In genomic region chr7:124152859-124153692, GRCh38 we compare ENCODE assay signal across 7 cellular contexts.
A peak's percentile ranks its signal among the peaks of the same experiment; 100 is the strongest.
DNase-seq lines count a peak whose midpoint lies in the region; ATAC-seq lines count a peak whose summit lies in the region.

No MANE protein-coding gene starts in this region.

- peak; percentile 75 for ATAC-seq in GM18511 (IDR thresholded peaks at IDR 0.05; ENCODE audit: unreplicated experiment)
- peak; percentile 80 for ATAC-seq in HG03039 (IDR thresholded peaks at IDR 0.05; ENCODE audit: unreplicated experiment)
- peak; percentile 32 for ATAC-seq in left ventricle myocardium superior
- ATAC-seq in aorta (ENCODE audit: low FRiP score) = peak; percentile 73
- ATAC-seq in naive thymus-derived CD4-positive, alpha-beta T cell = no peak
- no peak for ATAC-seq in HG03460 (IDR thresholded peaks at IDR 0.05; ENCODE audit: unreplicated experiment)

- no peak overlapping the region for H3K4me3 Mint-ChIP-seq in naive thymus-derived CD4-positive, alpha-beta T cell

- POLR2A ChIA-PET in naive thymus-derived CD4-positive, alpha-beta T cell (lab: Charles Lee) = no interaction called here

- WGBS in aorta, 2 donors = 46 to 55% methylated on average over 1 of the region's 1 CpG

- intact Hi-C loops in left ventricle myocardium superior (cut with micrococcal nuclease) = no loop called here
- intact Hi-C loops in aorta (cut with DNase I) = no loop called here
- intact Hi-C loops in naive thymus-derived CD4-positive, alpha-beta T cell (cut with micrococcal nuclease) = no loop called here

- peak overlapping the region; percentile 18 to 28 for H3K27ac ChIP-seq in aorta (ENCODE audit: low read depth in 1 of 2, low read length in 2 of 2)
- no peak overlapping the region for H3K27ac ChIP-seq in naive thymus-derived CD4-positive, alpha-beta T cell (ENCODE audit: low read depth, low read length)

- no peak overlapping the region for H3K27ac Mint-ChIP-seq in naive thymus-derived CD4-positive, alpha-beta T cell

- no peaks in the 10 kb centered on the region for H3K4me1 Mint-ChIP-seq in naive thymus-derived CD4-positive, alpha-beta T cell

- CTCF ChIA-PET in naive thymus-derived CD4-positive, alpha-beta T cell (lab: Charles Lee) = no interaction called here

- peak; percentile 64 for DNase-seq in RKO (ENCODE audit: low spot score)
- DNase-seq in left ventricle myocardium superior = no peak
- no peak for DNase-seq in aorta
- no peak for DNase-seq in naive thymus-derived CD4-positive, alpha-beta T cell

- H3K36me3 ChIP-seq in aorta (ENCODE audit: control insufficient read depth in 1 of 2, insufficient read depth in 2 of 2, low read length in 1 of 2) = no peaks in the 10 kb centered on the region
- no peaks in the 10 kb centered on the region for H3K36me3 ChIP-seq in naive thymus-derived CD4-positive, alpha-beta T cell (ENCODE audit: control insufficient read depth in 2 of 3, insufficient read depth in 3 of 3, low read length in 3 of 3)

- no peaks in the 10 kb centered on the region for H3K27me3 ChIP-seq in aorta (ENCODE audit: control insufficient read depth in 1 of 2, insufficient read depth in 2 of 2, low read length in 1 of 2)
- no peaks in the 10 kb centered on the region for H3K27me3 ChIP-seq in naive thymus-derived CD4-positive, alpha-beta T cell (ENCODE audit: control insufficient read depth in 2 of 2, insufficient read depth in 2 of 2, low read length in 2 of 2)

- peaks cover 0 to 4% of the 10 kb centered on the region in 2 donors for H3K4me1 ChIP-seq in aorta (ENCODE audit: control insufficient read depth in 1 of 2, insufficient read depth in 2 of 2, low read length in 2 of 2)
- no peaks in the 10 kb centered on the region for H3K4me1 ChIP-seq in naive thymus-derived CD4-positive, alpha-beta T cell (ENCODE audit: control insufficient read depth in 2 of 2, insufficient read depth in 2 of 2, low read length in 2 of 2)

- H3K4me3 ChIP-seq in aorta (ENCODE audit: low read length in 2 of 2) = no peak overlapping the region
- no peak overlapping the region for H3K4me3 ChIP-seq in naive thymus-derived CD4-positive, alpha-beta T cell (ENCODE audit: low read length)

- no peaks in the 10 kb centered on the region for H3K27me3 Mint-ChIP-seq in naive thymus-derived CD4-positive, alpha-beta T cell

- H3K36me3 Mint-ChIP-seq in naive thymus-derived CD4-positive, alpha-beta T cell = no peaks in the 10 kb centered on the region

- no peaks in the 10 kb centered on the region for H3K9me3 ChIP-seq in aorta (ENCODE audit: control insufficient read depth, low read length)
- H3K9me3 ChIP-seq in naive thymus-derived CD4-positive, alpha-beta T cell (ENCODE audit: control insufficient read depth in 2 of 3, low read length in 3 of 3) = no peaks in the 10 kb centered on the region

- H3K9me3 Mint-ChIP-seq in naive thymus-derived CD4-positive, alpha-beta T cell = peaks cover 0 to 4% (median 0%) of the 10 kb centered on the region in 11 donors

Comparison
In these comparisons a context has a peak if more than half of its experiments do, and no peak if none do; other contexts are left out.
1. ATAC-seq: peak in GM18511 (single experiment), HG03039 (single experiment), left ventricle myocardium superior (single experiment) and aorta (single experiment); none in naive thymus-derived CD4-positive, alpha-beta T cell (single experiment) and HG03460 (single experiment).